ENCODE assay signal across 8 cellular contexts in the genomic region with DNA sequence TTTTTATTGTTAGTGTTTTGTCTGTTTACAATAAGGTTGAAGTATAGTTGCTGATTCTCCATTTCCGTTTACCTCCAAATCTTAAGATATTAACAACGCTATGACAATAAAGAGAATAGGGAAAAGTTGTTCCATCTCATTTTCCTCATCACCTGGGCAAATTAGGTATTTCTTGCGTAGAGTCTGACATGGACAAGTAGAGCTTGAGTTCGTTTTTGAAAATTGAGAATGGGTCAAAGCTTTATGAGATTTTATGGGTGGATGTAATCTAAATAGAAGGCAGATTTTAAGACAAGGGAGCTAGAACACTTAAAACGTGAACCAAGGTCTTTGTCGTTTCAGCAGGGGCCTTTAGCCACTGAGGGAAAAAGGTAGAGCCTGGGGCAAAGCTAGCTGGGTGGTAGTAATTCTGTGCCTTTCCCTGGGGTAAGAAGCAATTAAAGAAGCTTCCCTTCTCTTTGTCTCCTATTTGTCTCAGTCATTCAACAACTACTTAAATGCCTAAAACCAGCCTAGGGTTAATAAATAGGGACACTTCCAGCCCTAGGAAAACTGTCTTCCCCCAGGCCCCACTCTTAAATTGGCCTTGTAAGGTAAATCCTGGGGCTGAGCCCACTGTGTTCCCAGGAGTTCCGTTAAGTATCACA. TPM values are rescaled to one million over a fixed set of nuclear protein-coding genes. Genes with fewer than 3 reads are reported as not detected.
DNase-seq lines count a peak whose midpoint lies in the region; ATAC-seq and TF ChIP-seq lines count a peak whose summit lies in the region.

No MANE protein-coding gene starts in this region.

- H3K27me3 Mint-ChIP-seq in activated T-cell treated with anti-CD3 and anti-CD28 coated beads, Interleukin-2, amount 50 U/mL, for 4 hours (ENCODE audit: low read depth) = no peaks in the 10 kb centered on the region
- H3K27me3 Mint-ChIP-seq in activated naive CD8-positive, alpha-beta T cell treated with anti-CD3 and anti-CD28 coated beads for 36 hours = no peaks in the 10 kb centered on the region
- no peaks in the 10 kb centered on the region for H3K27me3 Mint-ChIP-seq in type B pancreatic cell

- H3K36me3 Mint-ChIP-seq in activated T-cell treated with anti-CD3 and anti-CD28 coated beads, Interleukin-2, amount 50 U/mL, for 4 hours (ENCODE audit: insufficient read depth) = peaks cover 4% of the 10 kb centered on the region
- peaks cover 19% of the 10 kb centered on the region for H3K36me3 Mint-ChIP-seq in activated naive CD8-positive, alpha-beta T cell treated with anti-CD3 and anti-CD28 coated beads for 36 hours
- no peaks in the 10 kb centered on the region for H3K36me3 Mint-ChIP-seq in type B pancreatic cell

- DNase-seq in activated T-cell treated with anti-CD3 and anti-CD28 coated beads, Interleukin-2, amount 50 U/mL, for 4 hours = no peak
- DNase-seq in activated T-cell treated with anti-CD3 and anti-CD28 coated beads for 4 hours = no peak
- no peak for DNase-seq in activated naive CD8-positive, alpha-beta T cell treated with anti-CD3 and anti-CD28 coated beads for 36 hours
- DNase-seq in left lung = no peak
- DNase-seq in type B pancreatic cell (ENCODE audit: extremely low spot score, unreplicated experiment) = no peak
- DNase-seq in LoVo (ENCODE audit: low spot score) = no peak
- DNase-seq in HuH-7 (ENCODE audit: low spot score) = no peak

- ATAC-seq in activated T-cell treated with anti-CD3 and anti-CD28 coated beads, Interleukin-2, amount 50 U/mL, for 4 hours = no peak
- no peak for ATAC-seq in left lung
- no peak for ATAC-seq in HG02571 (IDR thresholded peaks at IDR 0.05; ENCODE audit: unreplicated experiment)

- intact Hi-C loops in left lung (cut with DNase I) = loop anchor here in 1 of 2 donors (10.0 kb wide), 1 partner anchor 52 kb away; the partner anchor contains the start of gene PLAA

- peaks cover 9 to 26% of the 10 kb centered on the region in 2 donors for H3K4me1 ChIP-seq in left lung

- H3K4me3 ChIP-seq in left lung = peak overlapping the region; percentile 89 to 99

- no peaks in the 10 kb centered on the region for H3K36me3 ChIP-seq in left lung

- peak overlapping the region; percentile 90 for H3K4me3 Mint-ChIP-seq in activated T-cell treated with anti-CD3 and anti-CD28 coated beads, Interleukin-2, amount 50 U/mL, for 4 hours
- H3K4me3 Mint-ChIP-seq in activated naive CD8-positive, alpha-beta T cell treated with anti-CD3 and anti-CD28 coated beads for 36 hours = peak overlapping the region; percentile 98
- peak overlapping the region; percentile 97 for H3K4me3 Mint-ChIP-seq in type B pancreatic cell

- H3K4me1 Mint-ChIP-seq in activated T-cell treated with anti-CD3 and anti-CD28 coated beads, Interleukin-2, amount 50 U/mL, for 4 hours (ENCODE audit: low read depth) = peaks cover 34% of the 10 kb centered on the region
- peaks cover 23% of the 10 kb centered on the region for H3K4me1 Mint-ChIP-seq in activated naive CD8-positive, alpha-beta T cell treated with anti-CD3 and anti-CD28 coated beads for 36 hours
- peaks cover 8% of the 10 kb centered on the region for H3K4me1 Mint-ChIP-seq in type B pancreatic cell (ENCODE audit: unreplicated experiment)

- peak overlapping the region; percentile 99 for H3K27ac Mint-ChIP-seq in activated naive CD8-positive, alpha-beta T cell treated with anti-CD3 and anti-CD28 coated beads for 36 hours
- peak overlapping the region; percentile 98 for H3K27ac Mint-ChIP-seq in type B pancreatic cell

- TF ChIP-seq CTCF in left lung (IDR thresholded peaks at IDR 0.05) (no peak), type B pancreatic cell (conservative IDR thresholded peaks at IDR 0.05) (no peak)

- H3K9me3 Mint-ChIP-seq in activated T-cell treated with anti-CD3 and anti-CD28 coated beads, Interleukin-2, amount 50 U/mL, for 4 hours = no peaks in the 10 kb centered on the region
- H3K9me3 Mint-ChIP-seq in activated naive CD8-positive, alpha-beta T cell treated with anti-CD3 and anti-CD28 coated beads for 36 hours = peaks cover 5% of the 10 kb centered on the region
- peaks cover 7% of the 10 kb centered on the region for H3K9me3 Mint-ChIP-seq in type B pancreatic cell

- peak overlapping the region; percentile 98 for H3K27ac ChIP-seq in left lung

- no peaks in the 10 kb centered on the region for H3K27me3 ChIP-seq in left lung

- peaks cover 0 to 9% of the 10 kb centered on the region in 2 donors for H3K9me3 ChIP-seq in left lung

RNA-seq across cellular contexts. Expression of gene CAAP1, which starts 0.6 kb away (rescaled TPM):
- total RNA-seq in activated T-cell treated with anti-CD3 and anti-CD28 coated beads, Interleukin-2, amount 50 U/mL, for 4 hours = 10 to 100 TPM; 23.4 to 27.0 (median 24.9) TPM
- total RNA-seq in activated naive CD8-positive, alpha-beta T cell treated with anti-CD3 and anti-CD28 coated beads for 36 hours = 10 to 100 TPM; 19.3 to 20.8 TPM
- total RNA-seq in left lung (10 to 100 TPM; 12.4 to 12.9 TPM), type B pancreatic cell (ENCODE audit: low replicate concordance) (18.2 and 20.2 TPM in 2 replicates)

RNA-seq across cellular contexts. Expression of gene PLAA, which starts 53.9 kb away (rescaled TPM):
- total RNA-seq in activated T-cell treated with anti-CD3 and anti-CD28 coated beads, Interleukin-2, amount 50 U/mL, for 4 hours = 10 to 100 TPM; 54.4 to 56.8 (median 55.4) TPM
- total RNA-seq in activated naive CD8-positive, alpha-beta T cell treated with anti-CD3 and anti-CD28 coated beads for 36 hours = 10 to 100 TPM; 42.5 to 45.3 TPM
- total RNA-seq in left lung (10 to 100 TPM; 28.0 to 31.0 TPM), type B pancreatic cell (ENCODE audit: low replicate concordance) (29.3 and 32.5 TPM in 2 replicates)
